In the genomic region with DNA sequence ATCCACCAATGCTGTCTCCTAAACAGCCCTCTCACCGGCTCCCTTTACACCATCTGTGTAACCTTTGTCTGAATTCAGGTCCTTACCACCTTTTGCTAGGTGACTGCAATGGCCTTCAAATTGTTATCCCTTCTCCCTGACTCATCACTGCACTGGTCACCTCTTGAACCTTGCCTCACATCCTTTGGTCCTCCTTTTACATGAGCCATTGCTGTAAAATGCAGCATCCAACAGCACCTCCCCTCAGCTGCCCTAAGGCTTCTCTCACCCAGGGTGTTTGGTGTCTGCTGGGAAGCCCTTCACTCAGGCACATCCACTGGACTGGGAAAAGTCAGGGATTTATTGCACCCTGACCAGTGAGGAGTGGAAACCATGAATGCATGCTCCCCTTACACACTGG, we compare ENCODE assay signal across 24 cellular contexts.
DNase-seq lines count a peak whose midpoint lies in the region; ATAC-seq, FAIRE-seq and TF ChIP-seq lines count a peak whose summit lies in the region.
"Had no signal": no experiment of that assay in that cellular context is flagged by ENCODE, and none has a peak within 500 bp of the region (broad histone marks: within the 10 kb centered on the region; RNA-seq: fewer than 3 reads in every experiment).

No MANE protein-coding gene starts in this region.

- no peak overlapping the region for H2AK5ac ChIP-seq in trophoblast cell (ENCODE audit: low read length)

- H2BK12ac ChIP-seq in trophoblast cell (ENCODE audit: low read length): no peak overlapping the region

- DNase-seq in NCI-H146 (lab: John Stamatoyannopoulos, UW) (peak; percentile 7), NCI-H146 treated with DMSO at 0.1 percent for 48 hours (lab: John Stamatoyannopoulos, UW; ENCODE audit: unreplicated experiment) (no peak), HFFc6 (peak; percentile 38), dorsolateral prefrontal cortex (no peak), trophoblast cell (no peak), substantia nigra (lab: John Stamatoyannopoulos, UW) (no peak), pancreas (no peak)
- DNase-seq: ACHN, BE2C, DMS153, H7, NCI-H1048, NCI-H1417, NCI-H1930, NCI-H446, NCI-H524 treated with DMSO at 0.1 percent for 48 hours, NCI-H774, SK-N-SH had no signal

- H4K91ac ChIP-seq in trophoblast cell (ENCODE audit: low read depth, low read length): no peak overlapping the region

- H3K36me3 ChIP-seq in trophoblast cell (ENCODE audit: control insufficient read depth in 1 of 2, insufficient read depth in 2 of 2, low read length in 2 of 2) (no peaks in the 10 kb centered on the region), pancreas (no peaks in the 10 kb centered on the region)
- H3K36me3 ChIP-seq: BE2C had no signal

- H3K4me3 ChIP-seq in dorsolateral prefrontal cortex: no peak overlapping the region
- peak overlapping the region; percentile 16 for H3K4me3 ChIP-seq in trophoblast cell (ENCODE audit: low read depth, low read length)
- no peak overlapping the region for H3K4me3 ChIP-seq in pancreas

- H4K8ac ChIP-seq in trophoblast cell (ENCODE audit: low read depth, low read length): no peak overlapping the region

- ATAC-seq in HG03460 (IDR thresholded peaks at IDR 0.05; ENCODE audit: unreplicated experiment): no peak
- no peak for ATAC-seq in pancreas

- H3K9ac ChIP-seq in trophoblast cell (ENCODE audit: low read length): no peak overlapping the region
- H3K9ac ChIP-seq: KMS-11, SK-N-SH had no signal

- peaks cover 83% of the 10 kb centered on the region for H3K4me1 Mint-ChIP-seq in HFFc6 (ENCODE audit: low read depth)
- H3K4me1 Mint-ChIP-seq: CD14-positive monocyte, IgD-negative memory B cell had no signal

- peak overlapping the region in 50 of 59 donors; percentile 4 to 90 (median 60) for H3K27ac ChIP-seq in dorsolateral prefrontal cortex
- H3K27ac ChIP-seq in trophoblast cell (ENCODE audit: low read depth, low read length): no peak overlapping the region
- H3K27ac ChIP-seq in substantia nigra (ENCODE audit: low read depth, low read length, poor library complexity, severe bottlenecking): no peak overlapping the region
- no peak overlapping the region for H3K27ac ChIP-seq in pancreas
- H3K27ac ChIP-seq: 22Rv1, KMS-11 had no signal

- H3K27me3 Mint-ChIP-seq in HFFc6 (ENCODE audit: insufficient read depth): no peaks in the 10 kb centered on the region; the same call in 1 of the 2 replicates

- H3K4me1 ChIP-seq in trophoblast cell (ENCODE audit: control insufficient read depth in 1 of 2, insufficient read depth in 2 of 2, low read length in 2 of 2) (peaks cover 10 to 11% of the 10 kb centered on the region in 2 experiments), pancreas (no peaks in the 10 kb centered on the region)
- H3K4me1 ChIP-seq: BE2C had no signal

- intact Hi-C loops in dorsolateral prefrontal cortex (cut with DNase I) (no loop called here), pancreas (cut with DNase I) (no loop called here)

- H3K9me3 ChIP-seq in trophoblast cell (ENCODE audit: insufficient read depth, low read depth, low read length) (no peaks in the 10 kb centered on the region), pancreas (no peaks in the 10 kb centered on the region)
- H3K9me3 ChIP-seq: SK-N-SH had no signal

- peaks cover 2% of the 10 kb centered on the region for H3K79me1 ChIP-seq in trophoblast cell (ENCODE audit: low read length)

- H4K12ac ChIP-seq in trophoblast cell (ENCODE audit: low read depth, low read length): no peak overlapping the region

- no peak overlapping the region for H2BK120ac ChIP-seq in trophoblast cell (ENCODE audit: insufficient read depth, low read length, poor library complexity)

- no peak overlapping the region for H3K27ac Mint-ChIP-seq in HFFc6
- H3K27ac Mint-ChIP-seq: IgD-negative memory B cell had no signal

- no peak for FAIRE-seq in pancreas (lab: Jason Lieb, UNC)
- FAIRE-seq: GM19239 had no signal

- no peaks in the 10 kb centered on the region; the same call in 1 of the 2 replicates for H3K36me3 Mint-ChIP-seq in HFFc6 (ENCODE audit: low read depth)
- H3K36me3 Mint-ChIP-seq: CD14-positive monocyte, IgD-negative memory B cell had no signal

- no peak overlapping the region for H3K18ac ChIP-seq in trophoblast cell (ENCODE audit: low read length)

- no CpG with 5 or more reads among the region's 1 CpG for WGBS in trophoblast cell (ENCODE audit: extremely low coverage, insufficient coverage, insufficient read length)
- 76 to 77% methylated on average over 1 of the region's 1 CpG for WGBS in pancreas, 2 donors

- H3K14ac ChIP-seq in trophoblast cell (ENCODE audit: low read length): no peak overlapping the region

- H3K4me2 ChIP-seq in trophoblast cell (ENCODE audit: low read length): no peak overlapping the region
- H3K4me2 ChIP-seq: KMS-11, SK-N-SH had no signal

- no peak for TF ChIP-seq CTCF in HFFc6 (IDR thresholded peaks at IDR 0.05)
- TF ChIP-seq CTCF in dorsolateral prefrontal cortex (IDR thresholded peaks at IDR 0.05 in 54 of 56, conservative IDR thresholded peaks at IDR 0.05 in 2 of 56; ENCODE audit: low read depth in 1 of 56, partially characterized antibody in 56 of 56): no peak
- no peak for TF ChIP-seq CTCF in pancreas (IDR thresholded peaks at IDR 0.05)

- no peak overlapping the region for H3K23ac ChIP-seq in trophoblast cell (ENCODE audit: low read length)

- no peaks in the 10 kb centered on the region for H3K27me3 ChIP-seq in dorsolateral prefrontal cortex
- H3K27me3 ChIP-seq in trophoblast cell (ENCODE audit: insufficient read depth, low read length): no peaks in the 10 kb centered on the region
- H3K27me3 ChIP-seq in pancreas: no peaks in the 10 kb centered on the region
- H3K27me3 ChIP-seq: BE2C had no signal

- no peak overlapping the region for H3K4me3 Mint-ChIP-seq in HFFc6
- H3K4me3 Mint-ChIP-seq: IgD-negative memory B cell had no signal

- no peaks in the 10 kb centered on the region for H3K79me2 ChIP-seq in trophoblast cell (ENCODE audit: control insufficient read depth, insufficient read depth, low read length, poor library complexity)

- H3K4ac ChIP-seq in trophoblast cell (ENCODE audit: low read depth, low read length): no peak overlapping the region

- H3K9me3 Mint-ChIP-seq in HFFc6: no peaks in the 10 kb centered on the region

- H2BK5ac ChIP-seq in trophoblast cell (ENCODE audit: low read depth, low read length, poor library complexity): no peak overlapping the region

- no peak overlapping the region for H2AFZ ChIP-seq in trophoblast cell (ENCODE audit: insufficient read depth, low read length, poor library complexity)

Comparison
In these comparisons a context has a peak if more than half of its experiments do, and no peak if none do; other contexts are left out.
1. DNase-seq: peak in NCI-H146 (single experiment) and HFFc6 (single experiment); none in NCI-H146 treated with DMSO at 0.1 percent for 48 hours (single experiment), dorsolateral prefrontal cortex (0 of 10), trophoblast cell (0 of 2), substantia nigra (0 of 49) and pancreas (0 of 6).
2. H3K27ac ChIP-seq: peak in dorsolateral prefrontal cortex (50 of 59); none in trophoblast cell (single experiment), substantia nigra (single experiment) and pancreas (0 of 4).